19 cellular contexts compared by ENCODE assay signal in the genomic region with DNA sequence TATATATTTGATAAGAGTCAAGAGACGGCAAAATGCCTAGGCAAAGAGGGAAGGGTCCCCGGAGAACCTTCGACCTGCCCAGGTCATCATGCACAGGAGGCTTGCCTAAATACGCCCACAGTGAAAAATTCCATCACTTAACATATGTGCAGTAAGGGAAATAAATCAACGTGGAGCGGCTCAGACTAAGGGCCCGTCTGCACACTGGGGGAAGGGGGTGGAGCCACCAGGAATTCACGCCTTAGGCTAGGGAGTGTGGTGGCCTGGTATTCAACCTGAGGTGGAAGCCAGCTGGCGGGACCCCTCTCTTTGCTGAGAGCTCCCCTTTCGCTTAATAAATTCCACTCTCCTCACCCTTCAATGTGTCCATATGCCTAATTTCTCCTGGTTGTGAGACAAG.
"Had no signal": no experiment of that assay in that cellular context is flagged by ENCODE, and none has a peak within 500 bp of the region (broad histone marks: within the 10 kb centered on the region; RNA-seq: fewer than 3 reads in every experiment).

No MANE protein-coding gene starts in this region.

- H3K4me3 Mint-ChIP-seq: activated CD4-positive, alpha-beta T cell treated with anti-CD3 and anti-CD28 coated beads for 36 hours; activated naive CD8-positive, alpha-beta T cell treated with anti-CD3 and anti-CD28 coated beads for 36 hours; activated T-helper 1 cell treated with anti-CD3 and anti-CD28 coated beads, Interleukin-12 subunit alpha, Interleukin-12 subunit beta, Interleukin-2, Interleukin-4 antibody, amounts not matched to agents 30 ng/mL and 10 ng/mL and 1 ng/mL, durations not matched to agents 14 hours and 24 hours and 36 hours; stimulated activated memory B cell treated with anti-CD40 and anti-IgM and Interleukin-4, amounts not matched to agents 10 μg/mL and 1 μg/mL and 100 μg/mL, for 72 hours; T-helper 17 cell had no signal

- H3K9me3 ChIP-seq: gastrocnemius medialis, neutrophil, sigmoid colon, thoracic aorta had no signal

- H3K4me3 ChIP-seq: gastrocnemius medialis, sigmoid colon, thoracic aorta had no signal

- H3K27me3 Mint-ChIP-seq: activated CD4-positive, alpha-beta T cell treated with anti-CD3 and anti-CD28 coated beads for 36 hours; activated naive CD8-positive, alpha-beta T cell treated with anti-CD3 and anti-CD28 coated beads for 36 hours; effector memory CD8-positive, alpha-beta T cell; stimulated activated memory B cell treated with anti-CD40 and anti-IgM and Interleukin-4, amounts not matched to agents 10 μg/mL and 1 μg/mL and 100 μg/mL, for 72 hours; T-helper 17 cell had no signal

- H3K36me3 ChIP-seq: gastrocnemius medialis, neutrophil, sigmoid colon, thoracic aorta had no signal

- H3K27me3 ChIP-seq: gastrocnemius medialis, neutrophil, sigmoid colon had no signal

- H3K27ac ChIP-seq: gastrocnemius medialis, sigmoid colon, thoracic aorta, WERI-Rb-1 had no signal

- DNase-seq: activated CD4-positive, alpha-beta T cell treated with anti-CD3 and anti-CD28 coated beads for 36 hours; activated CD4-positive, alpha-beta T cell treated with anti-CD3 and anti-CD28 coated beads, Interleukin-2, amount 50 U/mL, for 48 hours; activated gamma-delta T cell treated with Interleukin-2 at 50 U/mL for 16 hours; activated naive CD8-positive, alpha-beta T cell treated with anti-CD3 and anti-CD28 coated beads for 36 hours; amniotic stem cell; effector memory CD8-positive, alpha-beta T cell; gastrocnemius medialis; head of caudate nucleus; kidney glomerular epithelial cell; left ventricle myocardium superior; natural killer cell; sigmoid colon; stimulated activated CD4-positive, alpha-beta T cell treated with anti-CD3 and anti-CD28 coated beads, Interleukin-4, amount 100 ng/mL, for 24 hours; T-helper 17 cell; WERI-Rb-1 had no signal

- H3K27ac Mint-ChIP-seq: activated naive CD8-positive, alpha-beta T cell treated with anti-CD3 and anti-CD28 coated beads for 36 hours; activated T-helper 1 cell treated with anti-CD3 and anti-CD28 coated beads, Interleukin-12 subunit alpha, Interleukin-12 subunit beta, Interleukin-2, Interleukin-4 antibody, amounts not matched to agents 30 ng/mL and 10 ng/mL and 1 ng/mL, durations not matched to agents 14 hours and 24 hours and 36 hours; effector memory CD8-positive, alpha-beta T cell; T-helper 17 cell had no signal

- ATAC-seq: activated CD4-positive, alpha-beta T cell treated with anti-CD3 and anti-CD28 coated beads for 36 hours; effector memory CD8-positive, alpha-beta T cell; gastrocnemius medialis; left ventricle myocardium superior; stimulated activated memory B cell treated with anti-CD40 and anti-IgM and Interleukin-4, amounts not matched to agents 10 μg/mL and 1 μg/mL and 100 μg/mL, for 72 hours; T-helper 17 cell had no signal
